ENCODE assay signal across 11 cellular contexts in the genomic region with DNA sequence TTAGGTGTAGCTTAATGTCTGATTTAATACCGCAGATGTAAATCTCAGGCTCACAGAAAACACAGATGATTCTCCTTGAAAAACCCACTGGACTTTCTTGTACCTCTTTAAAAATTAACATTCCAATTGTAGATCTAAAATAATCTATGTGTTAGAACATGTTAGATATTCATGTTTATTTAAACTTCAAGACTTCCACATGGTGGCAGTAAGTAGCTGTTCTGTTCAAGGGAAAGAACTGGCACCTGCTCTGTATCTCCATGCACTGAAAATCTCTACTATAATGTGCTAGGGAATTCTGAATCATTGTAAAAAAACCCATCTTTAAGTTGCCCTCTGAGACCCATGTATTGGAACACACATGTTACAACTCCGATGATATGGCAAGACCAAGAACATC.
DNase-seq lines count a peak whose midpoint lies in the region; ATAC-seq, FAIRE-seq and TF ChIP-seq lines count a peak whose summit lies in the region.
"Had no signal": no experiment of that assay in that cellular context is flagged by ENCODE, and none has a peak within 500 bp of the region (broad histone marks: within the 10 kb centered on the region; RNA-seq: fewer than 3 reads in every experiment).

No MANE protein-coding gene starts in this region.

- H3K36me3 Mint-ChIP-seq in brain: no peaks in the 10 kb centered on the region
- no peaks in the 10 kb centered on the region for H3K36me3 Mint-ChIP-seq in stimulated activated naive B cell treated with anti-CD40 and anti-IgM and Interleukin-4, amounts not matched to agents 10 μg/mL and 1 μg/mL and 100 μg/mL, for 72 hours
- H3K36me3 Mint-ChIP-seq: activated naive CD8-positive, alpha-beta T cell treated with anti-CD3 and anti-CD28 coated beads, Interleukin-2, amount 10 ng/mL, durations not matched to agents 7 days and 5 days had no signal

- TF ChIP-seq CTCF in brain (conservative IDR thresholded peaks at IDR 0.05): peak; percentile 52 to 72

- no peak overlapping the region for H3K4me3 Mint-ChIP-seq in brain
- H3K4me3 Mint-ChIP-seq in stimulated activated naive B cell treated with anti-CD40 and anti-IgM and Interleukin-4, amounts not matched to agents 10 μg/mL and 1 μg/mL and 100 μg/mL, for 72 hours: no peak overlapping the region
- H3K4me3 Mint-ChIP-seq: activated naive CD8-positive, alpha-beta T cell treated with anti-CD3 and anti-CD28 coated beads, Interleukin-2, amount 10 ng/mL, durations not matched to agents 7 days and 5 days had no signal

- ATAC-seq in stimulated activated naive B cell treated with anti-CD40 and anti-IgM and Interleukin-4, amounts not matched to agents 10 μg/mL and 1 μg/mL and 100 μg/mL, for 72 hours (replicated peaks): no peak
- no peak for ATAC-seq in GM21447 (IDR thresholded peaks at IDR 0.05; ENCODE audit: unreplicated experiment)
- ATAC-seq: lower lobe of right lung had no signal

- no peaks in the 10 kb centered on the region for H3K27me3 Mint-ChIP-seq in brain
- H3K27me3 Mint-ChIP-seq in stimulated activated naive B cell treated with anti-CD40 and anti-IgM and Interleukin-4, amounts not matched to agents 10 μg/mL and 1 μg/mL and 100 μg/mL, for 72 hours: no peaks in the 10 kb centered on the region
- H3K27me3 Mint-ChIP-seq: activated naive CD8-positive, alpha-beta T cell treated with anti-CD3 and anti-CD28 coated beads, Interleukin-2, amount 10 ng/mL, durations not matched to agents 7 days and 5 days had no signal

- H3K9me3 Mint-ChIP-seq in brain: no peaks in the 10 kb centered on the region
- H3K9me3 Mint-ChIP-seq in stimulated activated naive B cell treated with anti-CD40 and anti-IgM and Interleukin-4, amounts not matched to agents 10 μg/mL and 1 μg/mL and 100 μg/mL, for 72 hours: no peaks in the 10 kb centered on the region
- H3K9me3 Mint-ChIP-seq: activated naive CD8-positive, alpha-beta T cell treated with anti-CD3 and anti-CD28 coated beads, Interleukin-2, amount 10 ng/mL, durations not matched to agents 7 days and 5 days had no signal

- peak overlapping the region in 1 of 5 experiments; percentile 21 for H3K27ac Mint-ChIP-seq in brain
- H3K27ac Mint-ChIP-seq in stimulated activated naive B cell treated with anti-CD40 and anti-IgM and Interleukin-4, amounts not matched to agents 10 μg/mL and 1 μg/mL and 100 μg/mL, for 72 hours: no peak overlapping the region
- H3K27ac Mint-ChIP-seq: activated naive CD8-positive, alpha-beta T cell treated with anti-CD3 and anti-CD28 coated beads, Interleukin-2, amount 10 ng/mL, durations not matched to agents 7 days and 5 days had no signal

- no peak for FAIRE-seq in GM19239 (lab: Jason Lieb, UNC)

- peaks cover 7% of the 10 kb centered on the region for H3K4me1 Mint-ChIP-seq in brain
- no peaks in the 10 kb centered on the region for H3K4me1 Mint-ChIP-seq in stimulated activated naive B cell treated with anti-CD40 and anti-IgM and Interleukin-4, amounts not matched to agents 10 μg/mL and 1 μg/mL and 100 μg/mL, for 72 hours
- H3K4me1 Mint-ChIP-seq: activated naive CD8-positive, alpha-beta T cell treated with anti-CD3 and anti-CD28 coated beads, Interleukin-2, amount 10 ng/mL, durations not matched to agents 7 days and 5 days had no signal

- DNase-seq in EL (peak; percentile 21), NCI-H1092 (lab: John Stamatoyannopoulos, UW) (peak; percentile 50), middle frontal gyrus (ENCODE audit: extremely low spot score, low spot score) (peak; percentile 57), NCI-H345 (lab: John Stamatoyannopoulos, UW) (no peak), GM19239 (ENCODE audit: insufficient read length, low spot score) (no peak)
- no peak for DNase-seq in stimulated activated naive B cell treated with anti-CD40 and anti-IgM and Interleukin-4, amounts not matched to agents 10 μg/mL and 1 μg/mL and 100 μg/mL, for 72 hours
- DNase-seq: activated naive CD8-positive, alpha-beta T cell treated with anti-CD3 and anti-CD28 coated beads, Interleukin-2, amount 10 ng/mL, durations not matched to agents 7 days and 5 days; lower lobe of right lung; SW 1271 had no signal

Comparison
In these comparisons a context has a peak if more than half of its experiments do, and no peak if none do; other contexts are left out.
1. DNase-seq: peak in EL (single experiment), NCI-H1092 (single experiment) and middle frontal gyrus (single experiment); none in NCI-H345 (single experiment), stimulated activated naive B cell treated with anti-CD40 and anti-IgM and Interleukin-4, amounts not matched to agents 10 μg/mL and 1 μg/mL and 100 μg/mL, for 72 hours (single experiment) and GM19239 (single experiment).